31 cellular contexts compared by ENCODE assay signal in genomic region chr4:184833046-184833838, GRCh38. TPM values are rescaled to one million over a fixed set of nuclear protein-coding genes. Genes with fewer than 3 reads are reported as not detected.
A peak's percentile ranks its signal among the peaks of the same experiment; 100 is the strongest.
DNase-seq lines count a peak whose midpoint lies in the region; ATAC-seq, FAIRE-seq and TF ChIP-seq lines count a peak whose summit lies in the region.
"Had no signal": no experiment of that assay in that cellular context is flagged by ENCODE, and none has a peak within 500 bp of the region (broad histone marks: within the 10 kb centered on the region; RNA-seq: fewer than 3 reads in every experiment).

No MANE protein-coding gene starts in this region.

- no peak for FAIRE-seq in GM12878 (lab: Jason Lieb, UNC)
- FAIRE-seq: keratinocyte had no signal

- H2AK5ac ChIP-seq in trophoblast cell (ENCODE audit: low read length) = no peak overlapping the region

- no peaks in the 10 kb centered on the region for H3K9me3 Mint-ChIP-seq in stimulated activated naive B cell treated with anti-CD40 and anti-IgM and Interleukin-4, amounts not matched to agents 10 μg/mL and 1 μg/mL and 100 μg/mL, for 72 hours
- H3K9me3 Mint-ChIP-seq: activated B cell treated with CpG ODN at 0.5 μM for 24 hours had no signal

- ATAC-seq in GM12878 (peak; percentile 50; the same call in 2 of the 3 replicates), HG03571 (IDR thresholded peaks at IDR 0.05; ENCODE audit: unreplicated experiment) (no peak)
- ATAC-seq in stimulated activated naive B cell treated with anti-CD40 and anti-IgM and Interleukin-4, amounts not matched to agents 10 μg/mL and 1 μg/mL and 100 μg/mL, for 72 hours (replicated peaks) = no peak
- ATAC-seq: activated CD8-positive, alpha-beta memory T cell treated with anti-CD3 and anti-CD28 coated beads, Interleukin-2, amount 10 ng/mL, durations not matched to agents 7 days and 5 days; mucosa of descending colon had no signal

- WGBS in GM12878 (ENCODE audit: insufficient coverage, insufficient replicate concordance, low lambda C conversion rate, missing lambda C conversion rate) = 46% methylated on average over 10 of the region's 10 CpGs
- no CpG with 5 or more reads among the region's 10 CpGs for WGBS in trophoblast cell (ENCODE audit: extremely low coverage, insufficient coverage, insufficient read length)

- no peaks in the 10 kb centered on the region for H3K27me3 ChIP-seq in HL-60 (ENCODE audit: insufficient read depth, poor library complexity, severe bottlenecking)
- H3K27me3 ChIP-seq in GM12878 (replicated peaks in 1 of 2; ENCODE audit: control insufficient read depth in 2 of 2, insufficient read depth in 2 of 2, low read length in 1 of 2) = no peaks in the 10 kb centered on the region; a peak in 1 of 4 replicates
- H3K27me3 ChIP-seq in trophoblast cell (ENCODE audit: insufficient read depth, low read length) = no peaks in the 10 kb centered on the region
- H3K27me3 ChIP-seq: BLaER1, ovary, transverse colon had no signal

- no peaks in the 10 kb centered on the region for H3K4me1 ChIP-seq in GM12878 (ENCODE audit: control insufficient read depth, insufficient read depth, low read length)
- no peaks in the 10 kb centered on the region for H3K4me1 ChIP-seq in trophoblast cell (ENCODE audit: control insufficient read depth in 1 of 2, insufficient read depth in 2 of 2, low read length in 2 of 2)
- H3K4me1 ChIP-seq: BLaER1, transverse colon had no signal

- H3K18ac ChIP-seq in trophoblast cell (ENCODE audit: low read length) = no peak overlapping the region

- in situ Hi-C loops in GM12878 (cut with MboI) = no loop called here

- H3K23ac ChIP-seq in trophoblast cell (ENCODE audit: low read length) = no peak overlapping the region

- H4K91ac ChIP-seq in trophoblast cell (ENCODE audit: low read depth, low read length) = no peak overlapping the region

- no peak overlapping the region for H3K4me2 ChIP-seq in GM12878 (ENCODE audit: control insufficient read depth, insufficient read depth)
- H3K4me2 ChIP-seq in trophoblast cell (ENCODE audit: low read length) = no peak overlapping the region
- H3K4me2 ChIP-seq: BLaER1, PC-9 had no signal

- H3K4ac ChIP-seq in trophoblast cell (ENCODE audit: low read depth, low read length) = no peak overlapping the region

- POLR2A ChIA-PET in GM12878 (lab: Charles Lee) = interaction anchor here (0.6 to 1.0 kb wide), 2 partner anchors 11 to 368 kb away, joined by 3 to 4 read pairs; no protein-coding TSS in a partner anchor

- no peak overlapping the region for H3K9ac ChIP-seq in GM12878 (ENCODE audit: control insufficient read depth, insufficient read depth, low read length)
- H3K9ac ChIP-seq in trophoblast cell (ENCODE audit: low read length) = no peak overlapping the region
- H3K9ac ChIP-seq: BLaER1 had no signal

- intact Hi-C loops in GM12878 (cut with micrococcal nuclease; ENCODE audit: unreplicated experiment) = no loop called here

- no peak overlapping the region for H3K14ac ChIP-seq in trophoblast cell (ENCODE audit: low read length)

- TF ChIP-seq CTCF in HL-60 (IDR thresholded peaks at IDR 0.05; ENCODE audit: insufficient read depth, low read length) (no peak), GM12878 (IDR thresholded peaks at IDR 0.05 in 2 of 3, conservative IDR thresholded peaks at IDR 0.05 in 1 of 3; ENCODE audit: control insufficient read depth in 2 of 3, extremely low read depth in 1 of 3, insufficient read depth in 1 of 3, low read depth in 3 of 3, low read length in 3 of 3) (no peak)

- H2BK120ac ChIP-seq in trophoblast cell (ENCODE audit: insufficient read depth, low read length, poor library complexity) = no peak overlapping the region

- H3K9me3 ChIP-seq in GM12878 (replicated peaks; ENCODE audit: control insufficient read depth, insufficient read depth, low read length) (no peaks in the 10 kb centered on the region), trophoblast cell (ENCODE audit: insufficient read depth, low read depth, low read length) (no peaks in the 10 kb centered on the region)
- H3K9me3 ChIP-seq: BLaER1, Caco-2, mucosa of descending colon, ovary, transverse colon had no signal

- H3K4me3 ChIP-seq in HL-60 (replicated peaks; ENCODE audit: insufficient read depth, low read length) = no peak overlapping the region
- no peak overlapping the region for H3K4me3 ChIP-seq in GM12878
- no peak overlapping the region for H3K4me3 ChIP-seq in trophoblast cell (ENCODE audit: low read depth, low read length)
- H3K4me3 ChIP-seq: BLaER1, mucosa of descending colon, ovary, PC-9, skin epidermis, transverse colon had no signal

- H4K8ac ChIP-seq in trophoblast cell (ENCODE audit: low read depth, low read length) = no peak overlapping the region

- no peaks in the 10 kb centered on the region for H3K4me1 Mint-ChIP-seq in stimulated activated naive B cell treated with anti-CD40 and anti-IgM and Interleukin-4, amounts not matched to agents 10 μg/mL and 1 μg/mL and 100 μg/mL, for 72 hours
- H3K4me1 Mint-ChIP-seq: activated B cell treated with CpG ODN at 0.5 μM for 24 hours had no signal

- H2BK5ac ChIP-seq in trophoblast cell (ENCODE audit: low read depth, low read length, poor library complexity) = no peak overlapping the region

- no TSS peak for BruUV-seq in GM12878 (replicated peaks; lab: Mats Ljungman, UMichigan)

- CTCF ChIA-PET in GM12878 (lab: Yijun Ruan, JAX) = no interaction called here

- H3K79me2 ChIP-seq in GM12878 (ENCODE audit: control insufficient read depth, insufficient read depth, low read length) = no peaks in the 10 kb centered on the region
- H3K79me2 ChIP-seq in trophoblast cell (ENCODE audit: control insufficient read depth, insufficient read depth, low read length, poor library complexity) = no peaks in the 10 kb centered on the region

- H3K27ac Mint-ChIP-seq in stimulated activated naive B cell treated with anti-CD40 and anti-IgM and Interleukin-4, amounts not matched to agents 10 μg/mL and 1 μg/mL and 100 μg/mL, for 72 hours = no peak overlapping the region
- H3K27ac Mint-ChIP-seq: activated B cell treated with CpG ODN at 0.5 μM for 24 hours; activated CD8-positive, alpha-beta memory T cell treated with anti-CD3 and anti-CD28 coated beads, Interleukin-2, amount 10 ng/mL, durations not matched to agents 7 days and 5 days; nephron progenitor cell had no signal

- no peak for TF ChIP-seq RAD21 in GM12878 (IDR thresholded peaks at IDR 0.05; ENCODE audit: insufficient read depth, low read depth, low read length)

- no peak overlapping the region for H2BK12ac ChIP-seq in trophoblast cell (ENCODE audit: low read length)

- no peak overlapping the region for H3K4me3 Mint-ChIP-seq in stimulated activated naive B cell treated with anti-CD40 and anti-IgM and Interleukin-4, amounts not matched to agents 10 μg/mL and 1 μg/mL and 100 μg/mL, for 72 hours
- H3K4me3 Mint-ChIP-seq: activated B cell treated with CpG ODN at 0.5 μM for 24 hours; activated CD8-positive, alpha-beta memory T cell treated with anti-CD3 and anti-CD28 coated beads, Interleukin-2, amount 10 ng/mL, durations not matched to agents 7 days and 5 days; nephron progenitor cell had no signal

- H4K20me1 ChIP-seq in GM12878 (ENCODE audit: control insufficient read depth, insufficient read depth) = no peaks in the 10 kb centered on the region
- H4K20me1 ChIP-seq: BLaER1 had no signal

- SMC1A ChIA-PET in GM12878 (lab: Charles Lee; ENCODE audit: uncharacterized antibody, unreplicated experiment) = interaction anchor here (1.0 to 1.7 kb wide), 3 partner anchors 11 to 61 kb away, joined by 3 to 12 read pairs (median 4); no protein-coding TSS in a partner anchor

- DNase-seq in HL-60 (ENCODE audit: low read depth in 1 of 2, low spot score in 1 of 2) = peak; percentile 90 to 92
- DNase-seq in NOMO-1 (lab: John Stamatoyannopoulos, UW; ENCODE audit: unreplicated experiment in 2 of 2) = peak; percentile 72 to 88
- no peak for DNase-seq in GM12878 (ENCODE audit: low read depth, low spot score)
- peak; percentile 85 to 95 for DNase-seq in trophoblast cell
- no peak for DNase-seq in cerebellum (ENCODE audit: low spot score)
- no peak for DNase-seq in stimulated activated naive B cell treated with anti-CD40 and anti-IgM and Interleukin-4, amounts not matched to agents 10 μg/mL and 1 μg/mL and 100 μg/mL, for 72 hours
- DNase-seq: activated B cell treated with CpG ODN at 0.5 μM for 24 hours; activated CD4-positive, alpha-beta T cell treated with anti-CD3 and anti-CD28 coated beads, Interleukin-2, amount 50 U/mL, for 1 hour; activated CD8-positive, alpha-beta memory T cell treated with anti-CD3 and anti-CD28 coated beads, Interleukin-2, amount 10 ng/mL, durations not matched to agents 7 days and 5 days; activated naive CD4-positive, alpha-beta T cell treated with Interleukin-2 at 50 U/mL for 16 hours; Caco-2; DMS79; effector memory CD4-positive, alpha-beta T cell; erythroblast; GDM1; head of caudate nucleus; IMR-90; mucosa of descending colon; NCI-H1436 treated with DMSO at 0.1 percent for 48 hours; NCI-H446; NCI-H774; nephron progenitor cell; ovary; PC-9; SHP77; stimulated activated CD4-positive, alpha-beta T cell treated with anti-CD3 and anti-CD28 coated beads, Interleukin-1b, Interleukin-23, amount 100 ng/mL, for 48 hours; transverse colon had no signal

- RAD21 ChIA-PET in GM12878 (lab: Charles Lee; ENCODE audit: unreplicated experiment) = no interaction called here

- H3K79me1 ChIP-seq in trophoblast cell (ENCODE audit: low read length) = no peaks in the 10 kb centered on the region

- H3K36me3 Mint-ChIP-seq in stimulated activated naive B cell treated with anti-CD40 and anti-IgM and Interleukin-4, amounts not matched to agents 10 μg/mL and 1 μg/mL and 100 μg/mL, for 72 hours = no peaks in the 10 kb centered on the region
- H3K36me3 Mint-ChIP-seq: activated CD8-positive, alpha-beta memory T cell treated with anti-CD3 and anti-CD28 coated beads, Interleukin-2, amount 10 ng/mL, durations not matched to agents 7 days and 5 days had no signal

- H2AFZ ChIP-seq in GM12878 (ENCODE audit: control insufficient read depth, low read depth, low read length) (no peak overlapping the region), trophoblast cell (ENCODE audit: insufficient read depth, low read length, poor library complexity) (no peak overlapping the region)
- H2AFZ ChIP-seq: PC-9 had no signal

- H3K36me3 ChIP-seq in GM12878 (ENCODE audit: control insufficient read depth in 2 of 2, insufficient read depth in 2 of 2, low read length in 1 of 2) (no peaks in the 10 kb centered on the region), trophoblast cell (ENCODE audit: control insufficient read depth in 1 of 2, insufficient read depth in 2 of 2, low read length in 2 of 2) (no peaks in the 10 kb centered on the region)
- H3K36me3 ChIP-seq: BLaER1, ovary, transverse colon had no signal

- H3K27ac ChIP-seq in HL-60 (replicated peaks) = peak overlapping the region; percentile 39
- H3K27ac ChIP-seq in GM12878 (ENCODE audit: control insufficient read depth, insufficient read depth) = no peak overlapping the region
- no peak overlapping the region for H3K27ac ChIP-seq in trophoblast cell (ENCODE audit: low read depth, low read length)
- H3K27ac ChIP-seq: BLaER1, ovary, PC-9, skin epidermis, transverse colon had no signal

- no peak overlapping the region for H4K12ac ChIP-seq in trophoblast cell (ENCODE audit: low read depth, low read length)

- no peak for TF ChIP-seq POLR2A in GM12878 (IDR thresholded peaks at IDR 0.05; ENCODE audit: low read depth, low read length)

- no peaks in the 10 kb centered on the region for H3K27me3 Mint-ChIP-seq in stimulated activated naive B cell treated with anti-CD40 and anti-IgM and Interleukin-4, amounts not matched to agents 10 μg/mL and 1 μg/mL and 100 μg/mL, for 72 hours
- H3K27me3 Mint-ChIP-seq: activated B cell treated with CpG ODN at 0.5 μM for 24 hours had no signal

- TF ChIP-seq EP300 in GM12878 (IDR thresholded peaks at IDR 0.05; ENCODE audit: borderline replicate concordance in 1 of 2, control insufficient read depth in 1 of 2, low read depth in 2 of 2, low read length in 2 of 2) = no peak

RNA-seq across cellular contexts. Expression of gene ACSL1, which starts 7.5 kb away (rescaled TPM):
- 73.8 and 81.8 TPM in 2 replicates for total RNA-seq in GM12878 (2013; cell fraction: nucleolus; rRNA removed)
- total RNA-seq in GM12878 (2014; rRNA removed) = 58.3 and 62.9 TPM in 2 replicates
- 63.8 and 65.6 TPM in 2 replicates for total RNA-seq in GM12878 (2014; rRNA removed; fragmentation: Illumina TruSeq; extraction: Trizol)
- 59.5 and 63.2 TPM in 2 replicates for total RNA-seq in GM12878 (2021)
- polyA plus RNA-seq in GM12878 (2011; ENCODE audit: low read depth) = 43.6 TPM
- 60.2 and 72.4 TPM in 2 replicates for polyA plus RNA-seq in GM12878 (2011; rRNA removed)
- 38.6 and 39.2 TPM in 2 replicates for polyA plus RNA-seq in GM12878 (2011; cell fraction: cytosol; rRNA removed)
- polyA plus RNA-seq in GM12878 (2011; cell fraction: nucleus; rRNA removed) = 65.7 and 68.5 TPM in 2 replicates
- polyA plus RNA-seq in GM12878 (2012) = 35.6 and 41.0 TPM in 2 replicates
- polyA plus RNA-seq in GM12878 (2014; fragmentation: Illumina TruSeq; extraction: Trizol) = 68.1 and 81.7 TPM in 2 replicates
- polyA plus RNA-seq in GM12878 (2014; fragmentation: Nextera tagmentation; extraction: Ambion mirVana) = 10 to 100 TPM; 30.7 to 32.6 TPM
- 44.4 and 47.0 TPM in 2 replicates for polyA plus RNA-seq in GM12878 (2014; rRNA removed)
- polyA plus RNA-seq in GM12878 (2016; fragmentation: Nextera tagmentation; extraction: Ambion mirVana) = 10 to 100 TPM; 53.8 to 59.0 TPM
- polyA minus RNA-seq in GM12878 (2011; rRNA and poly(A)+ RNA removed) = 98.4 and 105 TPM in 2 replicates
- polyA minus RNA-seq in GM12878 (2011; cell fraction: cytosol; rRNA and poly(A)+ RNA removed) = 38.5 and 46.4 TPM in 2 replicates
- polyA minus RNA-seq in GM12878 (2011; cell fraction: nucleus; rRNA and poly(A)+ RNA removed) = 41.5 and 63.8 TPM in 2 replicates
- 5.9 and 6.4 TPM in 2 replicates for polyA plus RNA-seq in trophoblast cell (2013)
- 36.6 TPM for total RNA-seq in cerebellum

Comparison
In these comparisons a context has a peak if more than half of its experiments do, and no peak if none do; other contexts are left out.
1. DNase-seq: peak in HL-60 (2 of 2), NOMO-1 (2 of 2) and trophoblast cell (2 of 2); none in GM12878 (single experiment), cerebellum (single experiment) and stimulated activated naive B cell treated with anti-CD40 and anti-IgM and Interleukin-4, amounts not matched to agents 10 μg/mL and 1 μg/mL and 100 μg/mL, for 72 hours (single experiment).